Comparison of ENCODE assay signal across 22 cellular contexts in the genomic region with DNA sequence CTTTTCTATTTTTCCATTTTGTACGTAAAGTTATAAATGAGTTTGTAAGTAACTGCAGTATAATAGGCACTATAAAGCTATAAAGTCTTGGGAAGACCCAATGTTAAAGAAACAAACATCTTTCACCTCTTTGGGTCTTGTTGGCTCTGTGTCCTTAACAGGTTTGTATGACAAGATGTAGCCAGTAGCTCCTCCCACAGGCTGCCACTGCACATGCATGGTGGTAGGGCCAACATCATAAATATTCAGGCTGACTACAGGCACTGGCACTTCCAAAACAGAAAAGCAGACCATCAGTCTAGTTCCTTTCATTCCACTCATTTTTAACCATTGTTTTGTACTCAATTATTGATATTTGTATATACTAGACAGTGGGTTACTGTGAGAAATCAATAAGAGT. TPM values are rescaled to one million over a fixed set of nuclear protein-coding genes. Genes with fewer than 3 reads are reported as not detected.
DNase-seq lines count a peak whose midpoint lies in the region; ATAC-seq, FAIRE-seq and TF ChIP-seq lines count a peak whose summit lies in the region.
"Had no signal": no experiment of that assay in that cellular context is flagged by ENCODE, and none has a peak within 500 bp of the region (broad histone marks: within the 10 kb centered on the region; RNA-seq: fewer than 3 reads in every experiment).

No MANE protein-coding gene starts in this region.

- no peak overlapping the region for H3K4me3 Mint-ChIP-seq in astrocyte (ENCODE audit: unreplicated experiment)

- no peaks in the 10 kb centered on the region for H3K27me3 Mint-ChIP-seq in astrocyte (ENCODE audit: low read depth, unreplicated experiment)

- peak; percentile 59 for FAIRE-seq in astrocyte (lab: Jason Lieb, UNC)
- FAIRE-seq: D721Med, H54 had no signal

- no peak overlapping the region for H3K27ac Mint-ChIP-seq in astrocyte (ENCODE audit: unreplicated experiment)

- H3K4me1 Mint-ChIP-seq in astrocyte (ENCODE audit: low read depth, unreplicated experiment), result peaks cover 2% of the 10 kb centered on the region

- DNase-seq in ACHN (peak; percentile 3), HCT116 (ENCODE audit: low read depth, low spot score) (no peak), astrocyte (ENCODE audit: low read depth) (no peak), iPS-NIHi7 (ENCODE audit: extremely low spot score) (peak; percentile 16), heart right ventricle (no peak), SHP77 treated with DMSO at 0.1 percent for 48 hours (lab: John Stamatoyannopoulos, UW) (no peak)
- DNase-seq: AML-193; DMS79 treated with DMSO at 0.1 percent for 48 hours; MM.1S; NCI-H1417; NCI-H187; NCI-H2107; NCI-H510A; NCI-H748 treated with DMSO at 0.1 percent for 48 hours; NK-92 treated with Interleukin-12 subunit alpha and Interleukin-12 subunit beta, amount 100 ng/mL, for 24 hours; OCI-M1; SHP77 had no signal

- no peak overlapping the region for H3K4me2 ChIP-seq in HCT116 (ENCODE audit: low read length)
- H3K4me2 ChIP-seq in astrocyte (ENCODE audit: low read length), result no peak overlapping the region

- H3K9me2 ChIP-seq in HCT116 (ENCODE audit: insufficient read depth), result no peaks in the 10 kb centered on the region

- H3K79me2 ChIP-seq in HCT116 (ENCODE audit: insufficient read depth, low read length) (no peaks in the 10 kb centered on the region), astrocyte (ENCODE audit: insufficient read depth, low read length) (no peaks in the 10 kb centered on the region)

- H2AFZ ChIP-seq in HCT116 (ENCODE audit: low read depth, low read length, poor library complexity, severe bottlenecking) (no peak overlapping the region), astrocyte (ENCODE audit: low read depth, low read length) (no peak overlapping the region)

- TF ChIP-seq POLR2A in HCT116 (IDR thresholded peaks at IDR 0.05; ENCODE audit: borderline replicate concordance, extremely low read depth, insufficient read depth, insufficient read length), result no peak

- POLR2A ChIA-PET in HCT116 (lab: Charles Lee), result no interaction called here

- H3K9ac ChIP-seq in HCT116 (ENCODE audit: low read length), result no peak overlapping the region
- H3K9ac ChIP-seq in astrocyte (ENCODE audit: low read length), result no peak overlapping the region

- H4K20me1 ChIP-seq in HCT116 (ENCODE audit: insufficient read depth) (no peaks in the 10 kb centered on the region), astrocyte (ENCODE audit: insufficient read depth, low read length) (no peaks in the 10 kb centered on the region)

- TF ChIP-seq CTCF in HCT116 (IDR thresholded peaks at IDR 0.05 in 2 of 3, conservative IDR thresholded peaks at IDR 0.05 in 1 of 3; ENCODE audit: borderline replicate concordance in 1 of 3, insufficient read depth in 1 of 3, low read depth in 2 of 3, low read length in 2 of 3), result no peak
- no peak for TF ChIP-seq CTCF in astrocyte (IDR thresholded peaks at IDR 0.05; ENCODE audit: insufficient read depth, low read depth, low read length)
- no peak for TF ChIP-seq CTCF in heart right ventricle (IDR thresholded peaks at IDR 0.05)

- CTCF ChIA-PET in HCT116 (lab: Charles Lee), result no interaction called here

- H3K36me3 ChIP-seq in HCT116 (ENCODE audit: control insufficient read depth in 1 of 2, insufficient read depth in 2 of 2, low read length in 2 of 2) (peaks cover 0 to 29% of the 10 kb centered on the region in 2 experiments; a peak in 1 of 4 replicates), astrocyte (ENCODE audit: insufficient read depth, low read length) (peaks cover 16% of the 10 kb centered on the region), heart right ventricle (peaks cover 0 to 24% (median 0%) of the 10 kb centered on the region in 9 donors)

- H3K9me3 ChIP-seq in HCT116 (ENCODE audit: control insufficient read depth in 1 of 2, insufficient read depth in 1 of 2, low read depth in 1 of 2, low read length in 2 of 2), result no peaks in the 10 kb centered on the region
- no peaks in the 10 kb centered on the region for H3K9me3 ChIP-seq in astrocyte (ENCODE audit: insufficient read depth, low read depth, low read length)
- H3K9me3 ChIP-seq in heart right ventricle, result no peaks in the 10 kb centered on the region

- 96 to 100% methylated on average over 1 of the region's 1 CpG for WGBS in heart right ventricle, 2 donors

- peak; percentile 28; the same call in 1 of the 2 replicates for TF ChIP-seq RAD21 in HCT116 (IDR thresholded peaks at IDR 0.05; ENCODE audit: low read depth)

- H3K27ac ChIP-seq in HCT116 (ENCODE audit: low read depth, low read length) (no peak overlapping the region), astrocyte (ENCODE audit: low read depth, low read length) (no peak overlapping the region), heart right ventricle (no peak overlapping the region)
- H3K27ac ChIP-seq: C4-2B had no signal

- BruUV-seq in HCT116 (replicated peaks; lab: Mats Ljungman, UMichigan), result no TSS peak

- H3K27me3 ChIP-seq in HCT116 (ENCODE audit: insufficient read depth, low read length) (no peaks in the 10 kb centered on the region), astrocyte (ENCODE audit: insufficient read depth, low read length) (no peaks in the 10 kb centered on the region), heart right ventricle (no peaks in the 10 kb centered on the region)

- peaks cover 26% of the 10 kb centered on the region for H3K36me3 Mint-ChIP-seq in astrocyte (ENCODE audit: low read depth, unreplicated experiment)

- ATAC-seq in HCT116, result no peak
- ATAC-seq in heart right ventricle, result no peak
- no peak for ATAC-seq in HG02885 (IDR thresholded peaks at IDR 0.05; ENCODE audit: poor library complexity, unreplicated experiment)
- ATAC-seq: SK-N-SH treated with all-trans-retinoic acid at 6 μM for 48 hours had no signal

- H3K4me1 ChIP-seq in HCT116 (ENCODE audit: control insufficient read depth in 1 of 2, insufficient read depth in 2 of 2, low read length in 2 of 2) (no peaks in the 10 kb centered on the region), astrocyte (ENCODE audit: insufficient read depth, low read length) (peaks cover 4% of the 10 kb centered on the region), heart right ventricle (peaks cover 0 to 37% (median 4%) of the 10 kb centered on the region in 9 donors)

- intact Hi-C loops in HCT116 (cut with micrococcal nuclease) (no loop called here), heart right ventricle (cut with DNase I) (no loop called here)

- in situ Hi-C loops in ACHN (cut with HindIII; ENCODE audit: low pct_ligation_motif_present, low pct_unique_long_range_greater_than_20kb, low sequenced_read_pairs), result no loop called here

- no peaks in the 10 kb centered on the region for H3K9me3 Mint-ChIP-seq in astrocyte (ENCODE audit: unreplicated experiment)

- H3K4me3 ChIP-seq in HCT116 (replicated peaks in 1 of 2; ENCODE audit: low read depth in 1 of 2, low read length in 2 of 2), result no peak overlapping the region
- H3K4me3 ChIP-seq in astrocyte (ENCODE audit: insufficient read depth, low read depth, low read length), result no peak overlapping the region
- H3K4me3 ChIP-seq in heart right ventricle, result no peak overlapping the region

- RAD21 ChIA-PET in HCT116 (lab: Charles Lee; ENCODE audit: low non-redundant PET in 1 of 2, low total read pairs in 2 of 2, uncharacterized antibody in 2 of 2, unreplicated experiment in 2 of 2), result no interaction called here

TF ChIP-seq in HCT116, 20 proteins besides CTCF, POLR2A, EP300 and RAD21:
- no peak for TF ChIP-seq TCF7L2 (IDR thresholded peaks at IDR 0.05; ENCODE audit: borderline replicate concordance, extremely low read depth, insufficient read depth, insufficient read length)
- no peak for TF ChIP-seq JUND (IDR thresholded peaks at IDR 0.05)
- no peak for TF ChIP-seq CBX3 (IDR thresholded peaks at IDR 0.05; ENCODE audit: low read depth)
- TF ChIP-seq POLR2AphosphoS5 (IDR thresholded peaks at IDR 0.05; ENCODE audit: low read depth, low read length), result no peak
- TF ChIP-seq SIN3A (IDR thresholded peaks at IDR 0.05; ENCODE audit: low read depth), result no peak
- TF ChIP-seq REST (IDR thresholded peaks at IDR 0.05; ENCODE audit: low read depth), result no peak
- TF ChIP-seq FOSL1 (IDR thresholded peaks at IDR 0.05; ENCODE audit: low read depth), result no peak

RNA-seq across cellular contexts. Expression of gene COL12A1, which starts 59.9 kb away (rescaled TPM):
- total RNA-seq in HCT116 (2021; ENCODE audit: unreplicated experiment), result 23.5 TPM
- 15.2 and 21.1 TPM in 2 replicates for polyA plus RNA-seq in HCT116 (2012)
- 106 and 202 TPM in 2 replicates for total RNA-seq in astrocyte
- 10 to 100 TPM; 10.5 to 27.0 (median 19.0) TPM for total RNA-seq in heart right ventricle
- 1 to 10 TPM; 5.7 to 6.2 TPM for polyA plus RNA-seq in heart right ventricle

Comparison
In these comparisons a context has a peak if more than half of its experiments do, and no peak if none do; other contexts are left out.
1. DNase-seq: peak in ACHN (single experiment) and iPS-NIHi7 (single experiment); none in HCT116 (single experiment), astrocyte (single experiment), heart right ventricle (0 of 2) and SHP77 treated with DMSO at 0.1 percent for 48 hours (single experiment).